ENCODE assay signal across 29 cellular contexts in genomic region chr7:49731836-49732235, GRCh38. TPM values are rescaled to one million over a fixed set of nuclear protein-coding genes. Genes with fewer than 3 reads are reported as not detected.
"Had no signal": no experiment of that assay in that cellular context is flagged by ENCODE, and none has a peak within 500 bp of the region (broad histone marks: within the 10 kb centered on the region; RNA-seq: fewer than 3 reads in every experiment).

No MANE protein-coding gene starts in this region.

- H3K27me3 ChIP-seq: colonic mucosa, esophagus muscularis mucosa, esophagus squamous epithelium, foreskin keratinocyte, gastrocnemius medialis, heart left ventricle, heart right ventricle had no signal

- H3K4me1 ChIP-seq: colonic mucosa, esophagus muscularis mucosa, esophagus squamous epithelium, foreskin keratinocyte, gastrocnemius medialis, gastroesophageal sphincter, heart left ventricle, heart right ventricle had no signal

- H3K27ac ChIP-seq: colonic mucosa, coronary artery, dorsolateral prefrontal cortex, epithelial cell of prostate, esophagus muscularis mucosa, esophagus squamous epithelium, foreskin keratinocyte, gastrocnemius medialis, gastroesophageal sphincter, heart left ventricle, heart right ventricle had no signal

- H3K4me3 ChIP-seq: colonic mucosa, coronary artery, dorsolateral prefrontal cortex, esophagus muscularis mucosa, esophagus squamous epithelium, gastrocnemius medialis, gastroesophageal sphincter, heart left ventricle, heart right ventricle had no signal

- H3K9me3 ChIP-seq: colonic mucosa, esophagus muscularis mucosa, esophagus squamous epithelium, gastrocnemius medialis, gastroesophageal sphincter, heart left ventricle, heart right ventricle had no signal

- DNase-seq: colonic mucosa; cortex of kidney; dermis blood vessel endothelial cell; dorsolateral prefrontal cortex; effector CD4-positive, alpha-beta T cell; effector CD8-positive, alpha-beta T cell; effector memory CD4-positive, alpha-beta T cell; effector memory CD8-positive, alpha-beta T cell; endodermal cell; erythroblast; esophagus squamous epithelium; foreskin fibroblast; foreskin keratinocyte; foreskin melanocyte; gastrocnemius medialis; glutamatergic neuron; head of caudate nucleus; heart left ventricle; heart right ventricle had no signal

- H3K36me3 ChIP-seq: colonic mucosa, esophagus muscularis mucosa, esophagus squamous epithelium, gastrocnemius medialis, gastroesophageal sphincter, heart left ventricle, heart right ventricle had no signal

RNA-seq across cellular contexts. Expression of gene VWC2, which starts 41.6 kb away (rescaled TPM):
- total RNA-seq: dermis blood vessel endothelial cell, dermis microvascular lymphatic vessel endothelial cell, endodermal cell, endothelial cell of umbilical vein, epithelial cell of proximal tubule, fibroblast of lung, fibroblast of villous mesenchyme, foreskin keratinocyte, gastrocnemius medialis, glomerular endothelial cell had no signal
